Comparison of ENCODE assay signal across 11 cellular contexts in genomic region chr4:155802573-155802972, GRCh38.
"Had no signal": no experiment of that assay in that cellular context is flagged by ENCODE, and none has a peak within 500 bp of the region (broad histone marks: within the 10 kb centered on the region; RNA-seq: fewer than 3 reads in every experiment).

No MANE protein-coding gene starts in this region.

- DNase-seq: activated CD8-positive, alpha-beta memory T cell treated with anti-CD3 and anti-CD28 coated beads, Interleukin-2, amount 10 ng/mL, durations not matched to agents 7 days and 5 days; activated effector memory CD4-positive, alpha-beta T cell treated with Interleukin-2 at 50 U/mL for 16 hours; activated T-cell treated with anti-CD3 and anti-CD28 coated beads, Interleukin-2, amount 50 U/mL, for 24 hours; foreskin keratinocyte; heart right ventricle; islet precursor cell; left ventricle myocardium inferior; pancreas; T-helper 2 cell; upper lobe of left lung had no signal

- H3K27ac ChIP-seq: foreskin keratinocyte, heart right ventricle, left ventricle myocardium inferior, pancreas, skin epidermis, upper lobe of left lung had no signal

- H3K36me3 ChIP-seq: upper lobe of left lung had no signal

- H3K4me1 ChIP-seq: foreskin keratinocyte, heart right ventricle, left ventricle myocardium inferior, pancreas, upper lobe of left lung had no signal

- H3K27me3 ChIP-seq: foreskin keratinocyte, heart right ventricle, pancreas, upper lobe of left lung had no signal

- H3K4me3 ChIP-seq: heart right ventricle, left ventricle myocardium inferior, pancreas, skin epidermis, upper lobe of left lung had no signal

- H3K9me3 ChIP-seq: heart right ventricle, left ventricle myocardium inferior, pancreas, upper lobe of left lung had no signal
